ENCODE assay signal across 14 cellular contexts in genomic region chr4:145613546-145614234, GRCh38. TPM values are rescaled to one million over a fixed set of nuclear protein-coding genes. Genes with fewer than 3 reads are reported as not detected.
DNase-seq lines count a peak whose midpoint lies in the region; ATAC-seq lines count a peak whose summit lies in the region.
"Had no signal": no experiment of that assay in that cellular context is flagged by ENCODE, and none has a peak within 500 bp of the region (broad histone marks: within the 10 kb centered on the region; RNA-seq: fewer than 3 reads in every experiment).

No MANE protein-coding gene starts in this region.

- DNase-seq in activated CD4-positive, CD25-positive, alpha-beta regulatory T cell treated with anti-CD3 and anti-CD28 coated beads, Interleukin-2, amount 50 U/mL, for 72 hours: no peak
- DNase-seq in renal cortical epithelial cell (ENCODE audit: low read depth) (peak; percentile 88), OCI-M2 (lab: John Stamatoyannopoulos, UW; ENCODE audit: unreplicated experiment) (no peak), cerebellum (ENCODE audit: low spot score) (no peak), midbrain (lab: John Stamatoyannopoulos, UW) (no peak)
- DNase-seq: aorta, DMS 273 treated with DMSO at 0.1 percent for 48 hours, foreskin melanocyte, kidney glomerular epithelial cell, naive B cell had no signal

- ATAC-seq in activated CD4-positive, CD25-positive, alpha-beta regulatory T cell treated with anti-CD3 and anti-CD28 coated beads, Interleukin-2, amount 50 U/mL, for 24 hours: peak; percentile 61 to 64
- ATAC-seq in GM21825 (IDR thresholded peaks at IDR 0.05; ENCODE audit: unreplicated experiment): peak; percentile 43
- ATAC-seq in HG03558 (IDR thresholded peaks at IDR 0.05; ENCODE audit: extremely low read depth, unreplicated experiment): peak; percentile 39
- ATAC-seq: A549 had no signal

RNA-seq across cellular contexts. Expression of gene MMAA, which starts 5.5 kb away (rescaled TPM):
- total RNA-seq in renal cortical epithelial cell (10.2 and 17.4 TPM in 2 replicates), cerebellum (12.5 TPM)
